In genomic region chr16:81164958-81165357, GRCh38 we compare ENCODE assay signal across 25 cellular contexts.
A peak's percentile ranks its signal among the peaks of the same experiment; 100 is the strongest.
DNase-seq lines count a peak whose midpoint lies in the region; ATAC-seq, FAIRE-seq and TF ChIP-seq lines count a peak whose summit lies in the region.
"Had no signal": no experiment of that assay in that cellular context is flagged by ENCODE, and none has a peak within 500 bp of the region (broad histone marks: within the 10 kb centered on the region; RNA-seq: fewer than 3 reads in every experiment).

No MANE protein-coding gene starts in this region.

- H4K12ac ChIP-seq in trophoblast cell (ENCODE audit: low read depth, low read length): no peak overlapping the region

- H3K9ac ChIP-seq in HepG2 (ENCODE audit: insufficient read depth, low read depth, low read length): no peak overlapping the region
- no peak overlapping the region for H3K9ac ChIP-seq in H1 (replicated peaks in 1 of 4; ENCODE audit: extremely low read depth in 1 of 4, low read depth in 3 of 4, low read length in 3 of 4)
- no peak overlapping the region for H3K9ac ChIP-seq in trophoblast cell (ENCODE audit: low read length)
- H3K9ac ChIP-seq: BLaER1 had no signal

- H3K79me1 ChIP-seq in H1 (ENCODE audit: low read depth, low read length) (no peaks in the 10 kb centered on the region), trophoblast cell (ENCODE audit: low read length) (no peaks in the 10 kb centered on the region)

- no peak overlapping the region for H2BK15ac ChIP-seq in H1 (ENCODE audit: low read length)

- H3K4me1 ChIP-seq in HepG2 (ENCODE audit: insufficient read depth, low read length) (no peaks in the 10 kb centered on the region), right lobe of liver (no peaks in the 10 kb centered on the region), H1 (replicated peaks in 1 of 4; ENCODE audit: control insufficient read depth in 3 of 4, insufficient read depth in 4 of 4, low read length in 3 of 4) (no peaks in the 10 kb centered on the region), trophoblast cell (ENCODE audit: control insufficient read depth in 1 of 2, insufficient read depth in 2 of 2, low read length in 2 of 2) (no peaks in the 10 kb centered on the region)
- H3K4me1 ChIP-seq: A549, BE2C, BLaER1 had no signal

- H4K5ac ChIP-seq in H1 (ENCODE audit: insufficient read length, low read depth, low read length): no peak overlapping the region

- POLR2A ChIA-PET in HepG2 (lab: Yijun Ruan, JAX): no interaction called here
- POLR2A ChIA-PET in H1 (lab: Charles Lee; ENCODE audit: partially characterized antibody): interaction anchor here (1.6 to 2.1 kb wide), 2 partner anchors 10 to 16 kb away, joined by 3 to 7 read pairs; no protein-coding TSS in a partner anchor

- H4K8ac ChIP-seq in H1 (ENCODE audit: extremely low read depth, insufficient read depth, low read length): no peak overlapping the region
- no peak overlapping the region for H4K8ac ChIP-seq in trophoblast cell (ENCODE audit: low read depth, low read length)

- no peak overlapping the region for H3K18ac ChIP-seq in H1 (ENCODE audit: extremely low read depth, low read length)
- no peak overlapping the region for H3K18ac ChIP-seq in trophoblast cell (ENCODE audit: low read length)

- H3K23ac ChIP-seq in H1 (ENCODE audit: insufficient read length) (no peak overlapping the region), trophoblast cell (ENCODE audit: low read length) (no peak overlapping the region)

- H2BK5ac ChIP-seq in H1 (ENCODE audit: low read depth, low read length): no peak overlapping the region
- no peak overlapping the region for H2BK5ac ChIP-seq in trophoblast cell (ENCODE audit: low read depth, low read length, poor library complexity)

- BruUV-seq in HepG2 (replicated peaks; lab: Mats Ljungman, UMichigan): no TSS peak

- no peak overlapping the region for H3K4me3 ChIP-seq in HepG2 (replicated peaks in 1 of 3; ENCODE audit: insufficient read depth in 1 of 3, low read depth in 2 of 3, low read length in 3 of 3)
- no peak overlapping the region for H3K4me3 ChIP-seq in right lobe of liver
- no peak overlapping the region for H3K4me3 ChIP-seq in H1 (ENCODE audit: extremely low read depth in 1 of 4, insufficient read depth in 2 of 4, low read depth in 3 of 4, low read length in 4 of 4)
- no peak overlapping the region for H3K4me3 ChIP-seq in trophoblast cell (ENCODE audit: low read depth, low read length)
- H3K4me3 ChIP-seq: A549, BLaER1, GM12878 had no signal

- no peaks in the 10 kb centered on the region for H3K9me3 ChIP-seq in HepG2 (ENCODE audit: low read length)
- no peaks in the 10 kb centered on the region for H3K9me3 ChIP-seq in right lobe of liver
- peaks cover 0 to 4% of the 10 kb centered on the region in 2 experiments; a peak in 1 of 4 replicates for H3K9me3 ChIP-seq in H1 (ENCODE audit: insufficient read depth in 2 of 2, low read depth in 1 of 2, low read length in 1 of 2)
- peaks cover 6% of the 10 kb centered on the region for H3K9me3 ChIP-seq in trophoblast cell (ENCODE audit: insufficient read depth, low read depth, low read length)
- H3K9me3 ChIP-seq: A549, BE2C, BLaER1 had no signal

- H2AFZ ChIP-seq in HepG2 (ENCODE audit: low read length): no peak overlapping the region
- H2AFZ ChIP-seq in H1 (ENCODE audit: low read length): no peak overlapping the region
- H2AFZ ChIP-seq in trophoblast cell (ENCODE audit: insufficient read depth, low read length, poor library complexity): no peak overlapping the region

- H3K23me2 ChIP-seq in H1 (ENCODE audit: low read depth, low read length): peaks cover 5% of the 10 kb centered on the region; the same call in 1 of the 2 replicates

- H3K27ac ChIP-seq in HepG2 (ENCODE audit: extremely low read length, insufficient read depth, low read length) (no peak overlapping the region), right lobe of liver (no peak overlapping the region), H1 (ENCODE audit: low read depth, low read length) (no peak overlapping the region), trophoblast cell (ENCODE audit: low read depth, low read length) (no peak overlapping the region)
- H3K27ac ChIP-seq: 22Rv1, A549, BLaER1 had no signal

- TF ChIP-seq RAD21 in HepG2 (CRISPR knock-in tag; IDR thresholded peaks at IDR 0.05) (no peak), H1 (IDR thresholded peaks at IDR 0.05 in 1 of 2, conservative IDR thresholded peaks at IDR 0.05 in 1 of 2; ENCODE audit: low read depth in 2 of 2, low read length in 2 of 2) (no peak)

- H2BK20ac ChIP-seq in H1 (ENCODE audit: low read length): no peak overlapping the region

- H2AK5ac ChIP-seq in H1 (ENCODE audit: low read depth, low read length) (no peak overlapping the region), trophoblast cell (ENCODE audit: low read length) (peak overlapping the region; percentile 66)

- in situ Hi-C loops in HepG2 (cut with HindIII; ENCODE audit: extremely low pct_ligation_motif_present, low pct_unique_long_range_greater_than_20kb): no loop called here

- H2BK120ac ChIP-seq in H1 (replicated peaks; ENCODE audit: low read depth, low read length) (no peak overlapping the region), trophoblast cell (ENCODE audit: insufficient read depth, low read length, poor library complexity) (no peak overlapping the region)

- H3K56ac ChIP-seq in H1 (replicated peaks; ENCODE audit: insufficient read length, low read depth, low read length): no peak overlapping the region

- no peak overlapping the region for H3K4me2 ChIP-seq in HepG2 (ENCODE audit: low read depth, low read length)
- H3K4me2 ChIP-seq in H1 (ENCODE audit: insufficient read depth in 1 of 2, low read depth in 2 of 2, low read length in 2 of 2): no peak overlapping the region
- no peak overlapping the region for H3K4me2 ChIP-seq in trophoblast cell (ENCODE audit: low read length)
- H3K4me2 ChIP-seq: A549, BLaER1 had no signal

- TF ChIP-seq EP300 in HepG2 (IDR thresholded peaks at IDR 0.05; ENCODE audit: low read depth in 2 of 2, low read length in 2 of 2): no peak
- no peak for TF ChIP-seq EP300 in HepG2 (CRISPR knock-in tag; IDR thresholded peaks at IDR 0.05; ENCODE audit: borderline replicate concordance)
- no peak for TF ChIP-seq EP300 in H1 (IDR thresholded peaks at IDR 0.05; ENCODE audit: borderline replicate concordance in 1 of 2, low read depth in 2 of 2, low read length in 2 of 2)

- H3K79me2 ChIP-seq in HepG2 (ENCODE audit: insufficient read depth, low read length) (no peaks in the 10 kb centered on the region), H1 (ENCODE audit: control insufficient read depth in 1 of 2, insufficient read depth in 2 of 2, low read length in 2 of 2) (no peaks in the 10 kb centered on the region), trophoblast cell (ENCODE audit: control insufficient read depth, insufficient read depth, low read length, poor library complexity) (no peaks in the 10 kb centered on the region)

- H4K91ac ChIP-seq in H1 (replicated peaks; ENCODE audit: insufficient read length, low read length): no peak overlapping the region
- H4K91ac ChIP-seq in trophoblast cell (ENCODE audit: low read depth, low read length): no peak overlapping the region

- FAIRE-seq in HepG2 (lab: Jason Lieb, UNC) (no peak), H1 (lab: Jason Lieb, UNC) (no peak)
- FAIRE-seq: A549, GM12878, GM12892, GM18507, GM19239 had no signal

- H3K27me3 ChIP-seq in HepG2 (ENCODE audit: control insufficient read depth in 1 of 2, insufficient read depth in 2 of 2, low read length in 2 of 2): peaks cover 4 to 22% of the 10 kb centered on the region in 2 experiments; a peak in 2 of 5 replicates
- H3K27me3 ChIP-seq in right lobe of liver: no peaks in the 10 kb centered on the region
- no peaks in the 10 kb centered on the region for H3K27me3 ChIP-seq in H1 (replicated peaks in 1 of 4; ENCODE audit: control insufficient read depth in 3 of 4, extremely low read depth in 1 of 4, insufficient read depth in 3 of 4, low read length in 3 of 4)
- no peaks in the 10 kb centered on the region for H3K27me3 ChIP-seq in trophoblast cell (ENCODE audit: insufficient read depth, low read length)
- H3K27me3 ChIP-seq: BE2C, BLaER1 had no signal

- DNase-seq in HepG2 (ENCODE audit: low spot score) (no peak), right lobe of liver (no peak), H1 (ENCODE audit: low read depth in 1 of 2, low spot score in 2 of 2) (no peak), trophoblast cell (no peak), cerebellum (ENCODE audit: low spot score) (no peak)
- DNase-seq: BE2C; C1 segment of cervical spinal cord; CD4-positive, alpha-beta memory T cell; CD4-positive, CD25-positive, alpha-beta regulatory T cell; CD8-positive, alpha-beta memory T cell; COR-L47; DMS 273 treated with DMSO at 0.1 percent for 48 hours; DMS53; DMS79; DND-41; EL; GDM1 had no signal

- no peak for TF ChIP-seq CTCF in HepG2 (CRISPR knock-in tag; IDR thresholded peaks at IDR 0.05)
- TF ChIP-seq CTCF in right lobe of liver (IDR thresholded peaks at IDR 0.05): no peak
- TF ChIP-seq CTCF in H1 (IDR thresholded peaks at IDR 0.05; ENCODE audit: control extremely low read depth in 1 of 3, insufficient read depth in 1 of 3, low read depth in 1 of 3, low read length in 3 of 3): no peak

- TF ChIP-seq POLR2A in HepG2 (IDR thresholded peaks at IDR 0.05; ENCODE audit: insufficient read depth in 1 of 2, low read depth in 2 of 2, low read length in 2 of 2) (no peak), right lobe of liver (IDR thresholded peaks at IDR 0.05) (no peak), H1 (IDR thresholded peaks at IDR 0.05; ENCODE audit: control extremely low read depth in 1 of 2, low read depth in 2 of 2, low read length in 2 of 2) (no peak)

- H4K20me1 ChIP-seq in HepG2 (ENCODE audit: insufficient read depth, low read length) (no peaks in the 10 kb centered on the region), H1 (replicated peaks in 1 of 2; ENCODE audit: control insufficient read depth in 1 of 2, insufficient read depth in 2 of 2, low read length in 2 of 2) (peaks cover 0 to 8% of the 10 kb centered on the region in 2 experiments)
- H4K20me1 ChIP-seq: BLaER1 had no signal

- no peaks in the 10 kb centered on the region for H3K36me3 ChIP-seq in HepG2 (replicated peaks in 1 of 2; ENCODE audit: control insufficient read depth in 1 of 2, insufficient read depth in 2 of 2, low read length in 2 of 2)
- H3K36me3 ChIP-seq in right lobe of liver: no peaks in the 10 kb centered on the region
- H3K36me3 ChIP-seq in H1 (ENCODE audit: control insufficient read depth in 2 of 4, insufficient read depth in 4 of 4, low read length in 3 of 4): no peaks in the 10 kb centered on the region; a peak in 1 of 8 replicates
- no peaks in the 10 kb centered on the region for H3K36me3 ChIP-seq in trophoblast cell (ENCODE audit: control insufficient read depth in 1 of 2, insufficient read depth in 2 of 2, low read length in 2 of 2)
- H3K36me3 ChIP-seq: BE2C, BLaER1 had no signal

- 24% methylated on average over 5 of the region's 5 CpGs for WGBS in HepG2 (ENCODE audit: low lambda C conversion rate)
- 70% methylated on average over 3 of the region's 5 CpGs for WGBS in right lobe of liver (ENCODE audit: insufficient coverage, low coverage, low lambda C conversion rate, missing lambda C conversion rate)
- whole genome bisulfite sequencing in H1 (ENCODE audit: extremely low coverage in 1 of 2, insufficient coverage in 1 of 2, insufficient read length in 1 of 2, insufficient replicate concordance in 2 of 2, low coverage in 1 of 2, low lambda C conversion rate in 2 of 2, missing lambda C conversion rate in 1 of 2), 2 experiments: 83% methylated on average over 5 of the region's 5 CpGs; no CpG with 5 or more reads in 1 of the 2 experiments
- no CpG with 5 or more reads among the region's 5 CpGs for WGBS in trophoblast cell (ENCODE audit: extremely low coverage, insufficient coverage, insufficient read length)

- H3K4ac ChIP-seq in H1 (replicated peaks; ENCODE audit: insufficient read length, low read depth, low read length) (no peak overlapping the region), trophoblast cell (ENCODE audit: low read depth, low read length) (no peak overlapping the region)

- H2BK12ac ChIP-seq in H1 (ENCODE audit: low read depth, low read length): peak overlapping the region; percentile 68; the same call in 1 of the 2 replicates
- H2BK12ac ChIP-seq in trophoblast cell (ENCODE audit: low read length): no peak overlapping the region

- no peak for ATAC-seq in HepG2
- ATAC-seq in right lobe of liver: no peak
- no peak for ATAC-seq in GM18861 (IDR thresholded peaks at IDR 0.05; ENCODE audit: unreplicated experiment)
- ATAC-seq: GM12878 had no signal

- no peak overlapping the region for H3K14ac ChIP-seq in H1 (ENCODE audit: insufficient read length)
- no peak overlapping the region for H3K14ac ChIP-seq in trophoblast cell (ENCODE audit: low read length)

- CTCF ChIA-PET in HepG2 (lab: Yijun Ruan, JAX; ENCODE audit: low intra/inter-chr PET ratio, low total read pairs): no interaction called here
- CTCF ChIA-PET in H1 (lab: Charles Lee; ENCODE audit: partially characterized antibody): interaction anchor here (0.6 to 1.6 kb wide), 6 partner anchors 8 to 50 kb away, joined by 3 to 6 read pairs (median 4); no protein-coding TSS in a partner anchor

- intact Hi-C loops in HepG2 (cut with micrococcal nuclease; ENCODE audit: unreplicated experiment) (no loop called here), right lobe of liver (cut with DNase I) (no loop called here)
